ENCODE assay signal across 12 cellular contexts in genomic region chr10:92697663-92698511, GRCh38. TPM values are rescaled to one million over a fixed set of nuclear protein-coding genes. Genes with fewer than 3 reads are reported as not detected.
A peak's percentile ranks its signal among the peaks of the same experiment; 100 is the strongest.
DNase-seq lines count a peak whose midpoint lies in the region; ATAC-seq, FAIRE-seq and TF ChIP-seq lines count a peak whose summit lies in the region.
"Had no signal": no experiment of that assay in that cellular context is flagged by ENCODE, and none has a peak within 500 bp of the region (broad histone marks: within the 10 kb centered on the region; RNA-seq: fewer than 3 reads in every experiment).

No MANE protein-coding gene starts in this region.

- no peak for ATAC-seq in CD4-positive, alpha-beta T cell (ENCODE audit: poor library complexity)
- no peak for ATAC-seq in activated T-helper 17 cell treated with anti-CD3 and anti-CD28 coated beads, Interleukin-2, amount 50 U/mL, for 72 hours (replicated peaks)
- ATAC-seq in memory B cell (ENCODE audit: low read depth): peak; percentile 61
- ATAC-seq in aorta (ENCODE audit: low FRiP score): no peak
- ATAC-seq in GM19467 (IDR thresholded peaks at IDR 0.05; ENCODE audit: unreplicated experiment): no peak

- no peaks in the 10 kb centered on the region for H3K4me1 ChIP-seq in aorta (ENCODE audit: control insufficient read depth in 1 of 2, insufficient read depth in 2 of 2, low read length in 2 of 2)

- no peaks in the 10 kb centered on the region for H3K36me3 Mint-ChIP-seq in CD4-positive, alpha-beta T cell (ENCODE audit: low read depth)
- no peaks in the 10 kb centered on the region for H3K36me3 Mint-ChIP-seq in activated T-helper 17 cell treated with anti-CD3 and anti-CD28 coated beads, Interleukin-2, amount 50 U/mL, for 72 hours (ENCODE audit: low read depth)
- H3K36me3 Mint-ChIP-seq in memory B cell: peaks cover 11% of the 10 kb centered on the region

- H3K36me3 ChIP-seq in aorta (ENCODE audit: control insufficient read depth in 1 of 2, insufficient read depth in 2 of 2, low read length in 1 of 2): no peaks in the 10 kb centered on the region

- no peak overlapping the region for H3K27ac ChIP-seq in CD4-positive, alpha-beta T cell (ENCODE audit: low read depth, low read length)
- H3K27ac ChIP-seq in aorta (ENCODE audit: low read depth in 1 of 2, low read length in 2 of 2): no peak overlapping the region
- H3K27ac ChIP-seq: GM23248, KMS-11 had no signal

- no peak for FAIRE-seq in GM19239 (lab: Jason Lieb, UNC)

- no peak for TF ChIP-seq CTCF in CD4-positive, alpha-beta T cell (IDR thresholded peaks at IDR 0.05)

- peaks cover 29% of the 10 kb centered on the region for H3K4me1 Mint-ChIP-seq in CD4-positive, alpha-beta T cell (ENCODE audit: low read depth)
- peaks cover 11% of the 10 kb centered on the region for H3K4me1 Mint-ChIP-seq in activated T-helper 17 cell treated with anti-CD3 and anti-CD28 coated beads, Interleukin-2, amount 50 U/mL, for 72 hours
- H3K4me1 Mint-ChIP-seq in memory B cell: peaks cover 39% of the 10 kb centered on the region

- intact Hi-C loops in CD4-positive, alpha-beta T cell (cut with DNase I, micrococcal nuclease): no loop called here
- intact Hi-C loops in aorta (cut with DNase I): loop anchor here in 1 of 2 donors (5.0 to 10.0 kb wide), 2 partner anchors 106 to 147 kb away; partner anchors contain the start of genes EXOC6 and KIF11

- 85 to 88% methylated on average over 7 of the region's 7 CpGs for WGBS in aorta, 2 donors

- no peaks in the 10 kb centered on the region for H3K9me3 ChIP-seq in CD4-positive, alpha-beta T cell (ENCODE audit: control insufficient read depth, low read length)
- no peaks in the 10 kb centered on the region for H3K9me3 ChIP-seq in aorta (ENCODE audit: control insufficient read depth, low read length)

- POLR2A ChIA-PET in CD4-positive, alpha-beta T cell (lab: Charles Lee): no interaction called here

- H3K4me3 Mint-ChIP-seq in CD4-positive, alpha-beta T cell: peak overlapping the region; percentile 56
- H3K4me3 Mint-ChIP-seq in activated T-helper 17 cell treated with anti-CD3 and anti-CD28 coated beads, Interleukin-2, amount 50 U/mL, for 72 hours: peak overlapping the region; percentile 45
- H3K4me3 Mint-ChIP-seq in memory B cell: peak overlapping the region; percentile 66

- no peak for DNase-seq in CD4-positive, alpha-beta T cell
- DNase-seq in HuH-7.5 (ENCODE audit: low spot score) (peak; percentile 74), memory B cell (ENCODE audit: low spot score in 2 of 2) (no peak), aorta (no peak), GM19239 (ENCODE audit: insufficient read length, low spot score) (no peak), NCI-H2107 treated with DMSO at 0.1 percent for 48 hours (lab: John Stamatoyannopoulos, UW; ENCODE audit: unreplicated experiment) (no peak)
- DNase-seq: amygdala; effector memory CD4-positive, alpha-beta T cell; GM23248 had no signal

- H3K27me3 ChIP-seq in CD4-positive, alpha-beta T cell (ENCODE audit: control insufficient read depth, insufficient read depth, low read length): peaks cover 55% of the 10 kb centered on the region
- no peaks in the 10 kb centered on the region for H3K27me3 ChIP-seq in aorta (ENCODE audit: control insufficient read depth in 1 of 2, insufficient read depth in 2 of 2, low read length in 1 of 2)

- CTCF ChIA-PET in CD4-positive, alpha-beta T cell (lab: Charles Lee): no interaction called here

- H3K9me3 Mint-ChIP-seq in CD4-positive, alpha-beta T cell: no peaks in the 10 kb centered on the region
- no peaks in the 10 kb centered on the region for H3K9me3 Mint-ChIP-seq in activated T-helper 17 cell treated with anti-CD3 and anti-CD28 coated beads, Interleukin-2, amount 50 U/mL, for 72 hours
- H3K9me3 Mint-ChIP-seq in memory B cell: no peaks in the 10 kb centered on the region

- H3K27me3 Mint-ChIP-seq in CD4-positive, alpha-beta T cell: peaks cover 82% of the 10 kb centered on the region
- peaks cover 53% of the 10 kb centered on the region for H3K27me3 Mint-ChIP-seq in activated T-helper 17 cell treated with anti-CD3 and anti-CD28 coated beads, Interleukin-2, amount 50 U/mL, for 72 hours
- H3K27me3 Mint-ChIP-seq in memory B cell: no peaks in the 10 kb centered on the region

- no peak overlapping the region for H3K4me3 ChIP-seq in aorta (ENCODE audit: low read length in 2 of 2)
- H3K4me3 ChIP-seq: GM23248 had no signal

- no peak overlapping the region for H3K27ac Mint-ChIP-seq in CD4-positive, alpha-beta T cell
- H3K27ac Mint-ChIP-seq in activated T-helper 17 cell treated with anti-CD3 and anti-CD28 coated beads, Interleukin-2, amount 50 U/mL, for 72 hours: no peak overlapping the region
- H3K27ac Mint-ChIP-seq in memory B cell: peak overlapping the region; percentile 76

RNA-seq across cellular contexts. Expression of gene HHEX, which starts 8.1 kb away (rescaled TPM):
- 1 to 10 TPM in 1 of 2 experiments, under 1 TPM in 1; 0.96 to 1.0 TPM for total RNA-seq in CD4-positive, alpha-beta T cell
- 1 to 10 TPM in 1 of 2 donors, under 1 TPM in 1; 0.53 to 1.9 TPM for total RNA-seq in activated T-helper 17 cell treated with anti-CD3 and anti-CD28 coated beads, Interleukin-2, amount 50 U/mL, for 72 hours
- total RNA-seq in aorta: 10 to 100 TPM; 11.5 to 22.7 TPM
- 1 to 10 TPM; 4.5 to 6.3 TPM for polyA plus RNA-seq in aorta

Comparison
In these comparisons a context has a peak if more than half of its experiments do, and no peak if none do; other contexts are left out.
1. RNA of gene HHEX, which starts 8.1 kb away (total RNA-seq): 11.5 to 22.7 TPM in aorta; 0.53 to 1.9 TPM in activated T-helper 17 cell treated with anti-CD3 and anti-CD28 coated beads, Interleukin-2, amount 50 U/mL, for 72 hours and 0.96 to 1.0 TPM in CD4-positive, alpha-beta T cell; every median in the first group is over 4 times any median in the second.
2. Peak in every context shown above with its lines, with median percentiles within 50 percentile points of each other: H3K4me3 Mint-ChIP-seq.